1 cellular context compared by ENCODE assay signal in genomic region chr6:26299286-26300042, GRCh38.
TF ChIP-seq lines count a peak whose summit lies in the region.

No MANE protein-coding gene starts in this region.

TF ChIP-seq in HEK293, 187 proteins besides CTCF, POLR2A, EP300 and RAD21 (continued from another document):
- TF ChIP-seq ZBTB11 (tag by site-specific recombination; conservative IDR thresholded peaks at IDR 0.05; ENCODE audit: low read depth) (no peak), ZNF350 (tag by site-specific recombination; IDR thresholded peaks at IDR 0.05) (no peak), ZBTB1 (tag by site-specific recombination; IDR thresholded peaks at IDR 0.05) (no peak), ZNF654 (tag by site-specific recombination; IDR thresholded peaks at IDR 0.05; ENCODE audit: low read depth) (no peak), ZNF449 (tag by site-specific recombination; IDR thresholded peaks at IDR 0.05) (no peak), ZBTB10 (tag by site-specific recombination; IDR thresholded peaks at IDR 0.05) (peak; percentile 28; the same call in 1 of the 2 replicates), EGR2 (tag by site-specific recombination; IDR thresholded peaks at IDR 0.05; ENCODE audit: low read depth) (no peak), ZNF830 (tag by site-specific recombination; IDR thresholded peaks at IDR 0.05; ENCODE audit: low read depth) (no peak), HOXA7 (CRISPR knock-in tag; IDR thresholded peaks at IDR 0.05; ENCODE audit: borderline replicate concordance) (no peak), ZNF10 (tag by site-specific recombination; IDR thresholded peaks at IDR 0.05) (no peak), ZNF571 (tag by site-specific recombination; IDR thresholded peaks at IDR 0.05) (no peak), ZNF777 (tag by site-specific recombination; IDR thresholded peaks at IDR 0.05; ENCODE audit: borderline replicate concordance) (no peak), ZNF391 (tag by site-specific recombination; IDR thresholded peaks at IDR 0.05; ENCODE audit: borderline replicate concordance, low read depth) (no peak), ZNF335 (tag by site-specific recombination; conservative IDR thresholded peaks at IDR 0.05) (no peak), ZNF558 (tag by site-specific recombination; IDR thresholded peaks at IDR 0.05) (no peak), ZNF626 (tag by site-specific recombination; IDR thresholded peaks at IDR 0.05) (no peak), OSR2 (tag by site-specific recombination; IDR thresholded peaks at IDR 0.05) (no peak), ZNF747 (tag by site-specific recombination; IDR thresholded peaks at IDR 0.05) (no peak), SP7 (tag by site-specific recombination; IDR thresholded peaks at IDR 0.05) (no peak), REPIN1 (tag by site-specific recombination; IDR thresholded peaks at IDR 0.05; ENCODE audit: low read depth) (no peak), ZNF311 (tag by site-specific recombination; IDR thresholded peaks at IDR 0.05; ENCODE audit: borderline replicate concordance) (no peak), ZIC2 (tag by site-specific recombination; IDR thresholded peaks at IDR 0.05) (no peak), ZBTB26 (tag by site-specific recombination; optimal IDR thresholded peaks at IDR 0.05) (no peak), ZNF112 (tag by site-specific recombination; IDR thresholded peaks at IDR 0.05) (no peak), ZBTB8A (tag by site-specific recombination; IDR thresholded peaks at IDR 0.05) (peak; percentile 43; the same call in 1 of the 2 replicates), ZSCAN16 (tag by site-specific recombination; IDR thresholded peaks at IDR 0.05) (no peak), ZBTB44 (tag by site-specific recombination; IDR thresholded peaks at IDR 0.05) (peak; percentile 37; the same call in 1 of the 2 replicates), ZFP3 (tag by site-specific recombination; IDR thresholded peaks at IDR 0.05; ENCODE audit: low read depth) (no peak), PRDM1 (tag by site-specific recombination; IDR thresholded peaks at IDR 0.05) (no peak), KLF10 (tag by site-specific recombination; IDR thresholded peaks at IDR 0.05) (0 out of 2 replicates have a peak, but pooled peaks have one; percentile 32), ZNF488 (tag by site-specific recombination; IDR thresholded peaks at IDR 0.05) (no peak), ZNF354C (tag by site-specific recombination; IDR thresholded peaks at IDR 0.05; ENCODE audit: borderline replicate concordance, low read depth) (no peak), SCRT2 (tag by site-specific recombination; IDR thresholded peaks at IDR 0.05) (no peak), ZSCAN30 (tag by site-specific recombination; IDR thresholded peaks at IDR 0.05) (peak; percentile 50; the same call in 1 of the 2 replicates), MYNN (tag by site-specific recombination; IDR thresholded peaks at IDR 0.05; ENCODE audit: borderline replicate concordance) (no peak), ZFP41 (tag by site-specific recombination; IDR thresholded peaks at IDR 0.05; ENCODE audit: borderline replicate concordance) (no peak), ZNF280C (tag by site-specific recombination; IDR thresholded peaks at IDR 0.05) (no peak), ZFP69B (tag by site-specific recombination; IDR thresholded peaks at IDR 0.05) (no peak)
